In genomic region chr11:65793144-65793581, GRCh38 we compare ENCODE assay signal across 11 cellular contexts. TPM values are rescaled to one million over a fixed set of nuclear protein-coding genes. Genes with fewer than 3 reads are reported as not detected.
A peak's percentile ranks its signal among the peaks of the same experiment; 100 is the strongest.
DNase-seq lines count a peak whose midpoint lies in the region; ATAC-seq and TF ChIP-seq lines count a peak whose summit lies in the region.
"Had no signal": no experiment of that assay in that cellular context is flagged by ENCODE, and none has a peak within 500 bp of the region (broad histone marks: within the 10 kb centered on the region; RNA-seq: fewer than 3 reads in every experiment).

No MANE protein-coding gene starts in this region.

- DNase-seq in NCI-H2227 (lab: John Stamatoyannopoulos, UW; ENCODE audit: unreplicated experiment) (peak; percentile 29), NCI-H2227 treated with DMSO at 0.1 percent for 48 hours (lab: John Stamatoyannopoulos, UW) (no peak), NCI-H69 (lab: John Stamatoyannopoulos, UW) (peak; percentile 96), esophagus squamous epithelium (lab: John Stamatoyannopoulos, UW) (no peak), stomach (peak; percentile 95), T1000 (lab: John Stamatoyannopoulos, UW) (no peak), vagina (ENCODE audit: extremely low spot score in 2 of 2) (no peak)
- DNase-seq: activated T-cell treated with anti-CD3 and anti-CD28 coated beads, Interleukin-2, amount 50 U/mL, for 24 hours had no signal

- H3K27me3 ChIP-seq in esophagus squamous epithelium: peaks cover 0 to 38% (median under 1%) of the 10 kb centered on the region in 4 donors
- peaks cover 3 to 47% (median 7%) of the 10 kb centered on the region in 3 donors for H3K27me3 ChIP-seq in stomach
- no peaks in the 10 kb centered on the region for H3K27me3 ChIP-seq in vagina

- intact Hi-C loops in esophagus squamous epithelium (cut with DNase I) (no loop called here), stomach (cut with DNase I; ENCODE audit: low total_unique reads) (no loop called here), vagina (cut with DNase I) (no loop called here)

- no peaks in the 10 kb centered on the region for H3K9me3 ChIP-seq in esophagus squamous epithelium
- no peaks in the 10 kb centered on the region for H3K9me3 ChIP-seq in stomach
- H3K9me3 ChIP-seq in vagina: no peaks in the 10 kb centered on the region
- H3K9me3 ChIP-seq: neutrophil had no signal

- H3K36me3 ChIP-seq in esophagus squamous epithelium (peaks cover 0 to 33% (median 23%) of the 10 kb centered on the region in 3 donors), stomach (peaks cover 0 to 11% (median 0%) of the 10 kb centered on the region in 4 donors), vagina (no peaks in the 10 kb centered on the region)
- H3K36me3 ChIP-seq: neutrophil had no signal

- H3K27ac ChIP-seq in esophagus squamous epithelium: peak overlapping the region; percentile 78 to 91 (median 88)
- H3K27ac ChIP-seq in stomach: peak overlapping the region in 3 of 5 donors; percentile 8 to 43 (median 14)
- H3K27ac ChIP-seq in vagina: no peak overlapping the region
- H3K27ac ChIP-seq: neutrophil had no signal

- no peak for TF ChIP-seq EP300 in stomach (IDR thresholded peaks at IDR 0.05)

- H3K4me3 ChIP-seq in esophagus squamous epithelium (peak overlapping the region; percentile 2 to 69 (median 14)), stomach (no peak overlapping the region), vagina (no peak overlapping the region)

- 41 to 45% methylated on average over 3 to 11 of the region's 16 CpGs for WGBS in esophagus squamous epithelium, 2 donors
- 28 to 48% (median 31%) methylated on average over 3 to 16 of the region's 16 CpGs for WGBS in stomach, 5 donors

- no peak for ATAC-seq in activated CD4-positive, CD25-positive, alpha-beta regulatory T cell treated with anti-CD3 and anti-CD28 coated beads, Interleukin-2, amount 50 U/mL, for 24 hours

- TF ChIP-seq CTCF in esophagus squamous epithelium (IDR thresholded peaks at IDR 0.05) (no peak), stomach (IDR thresholded peaks at IDR 0.05) (no peak), vagina (IDR thresholded peaks at IDR 0.05) (no peak)

- TF ChIP-seq POLR2A in esophagus squamous epithelium (IDR thresholded peaks at IDR 0.05) (peak in 1 of 4 donors; percentile 15), stomach (IDR thresholded peaks at IDR 0.05) (no peak), vagina (IDR thresholded peaks at IDR 0.05) (no peak)

- H3K4me1 ChIP-seq in esophagus squamous epithelium: peaks cover 33 to 63% (median 37%) of the 10 kb centered on the region in 3 donors
- peaks cover 9 to 54% (median 54%) of the 10 kb centered on the region in 4 donors for H3K4me1 ChIP-seq in stomach
- H3K4me1 ChIP-seq in vagina: peaks cover 24% of the 10 kb centered on the region

RNA-seq across cellular contexts. Expression of gene OVOL1, which starts 6.3 kb away (rescaled TPM):
- 10 to 100 TPM; 26.5 to 90.9 (median 55.3) TPM for total RNA-seq in esophagus squamous epithelium
- 100 to 1,000 TPM in 1 of 5 donors, 10 to 100 TPM in 1, 1 to 10 TPM in 2, not detected in 1; 1.2 to 120 (median 9.9) TPM for total RNA-seq in stomach
- polyA plus RNA-seq in stomach: 1 to 10 TPM in 2 of 3 donors, under 1 TPM in 1; 0.92 to 7.8 (median 1.3) TPM
- total RNA-seq in vagina: 17.4 TPM
- total RNA-seq: A673 had no signal

RNA-seq across cellular contexts. Expression of gene AP5B1, which starts 12.4 kb away (rescaled TPM):
- 10 to 100 TPM; 16.4 to 38.5 (median 23.3) TPM for total RNA-seq in esophagus squamous epithelium
- total RNA-seq in stomach: 10 to 100 TPM in 4 of 5 donors, 1 to 10 TPM in 1; 7.3 to 44.9 (median 19.6) TPM
- 1 to 10 TPM; 3.6 to 5.1 (median 3.7) TPM for polyA plus RNA-seq in stomach
- 16.5 TPM for total RNA-seq in vagina

RNA-seq across cellular contexts. Expression of gene SNX32, which starts 40.6 kb away (rescaled TPM):
- total RNA-seq in esophagus squamous epithelium: under 1 TPM in 1 of 4 donors, not detected in 3; 0.38 TPM
- 1 to 10 TPM in 2 of 5 donors, under 1 TPM in 1, not detected in 2; 0.29 to 1.4 (median 1.3) TPM for total RNA-seq in stomach
- polyA plus RNA-seq in stomach: under 1 TPM; 0.25 to 0.90 (median 0.61) TPM
- 1.5 TPM for total RNA-seq in vagina

Comparison
In these comparisons a context has a peak if more than half of its experiments do, and no peak if none do; other contexts are left out.
1. DNase-seq: peak in NCI-H2227 (single experiment), NCI-H69 (single experiment) and stomach (single experiment); none in NCI-H2227 treated with DMSO at 0.1 percent for 48 hours (single experiment), esophagus squamous epithelium (single experiment), T1000 (single experiment) and vagina (0 of 2).
2. H3K4me3 ChIP-seq: peak in esophagus squamous epithelium (4 of 4); none in stomach (0 of 4) and vagina (0 of 2).